ENCODE assay signal across 15 cellular contexts in genomic region chr2:239523147-239523943, GRCh38.
"Had no signal": no experiment of that assay in that cellular context is flagged by ENCODE, and none has a peak within 500 bp of the region (broad histone marks: within the 10 kb centered on the region; RNA-seq: fewer than 3 reads in every experiment).

No MANE protein-coding gene starts in this region.

- H3K4me3 ChIP-seq: cardiac muscle cell, dorsolateral prefrontal cortex, left lung, prostate gland, right lobe of liver had no signal

- H3K4me1 ChIP-seq: left lung, prostate gland, right lobe of liver had no signal

- H3K9me3 ChIP-seq: left lung, prostate gland, right lobe of liver had no signal

- H3K36me3 ChIP-seq: cardiac muscle cell, left lung, prostate gland, right lobe of liver had no signal

- ATAC-seq: right lobe of liver had no signal

- H3K27ac ChIP-seq: cardiac muscle cell, dorsolateral prefrontal cortex, left lung, prostate gland, right lobe of liver had no signal

- H3K27me3 ChIP-seq: cardiac muscle cell, dorsolateral prefrontal cortex, right lobe of liver had no signal

- DNase-seq: activated CD4-positive, alpha-beta memory T cell treated with anti-CD3 and anti-CD28 coated beads for 36 hours; activated CD4-positive, alpha-beta T cell treated with anti-CD3 and anti-CD28 coated beads for 4 hours; activated naive CD8-positive, alpha-beta T cell treated with anti-CD3 and anti-CD28 coated beads for 36 hours; activated T-cell treated with anti-CD3 and anti-CD28 coated beads for 4 hours; amygdala; dorsolateral prefrontal cortex; hypothalamus; small intestine; stimulated activated CD8-positive, alpha-beta memory T cell treated with anti-CD3 and anti-CD28 coated beads, Interleukin-4, amount 100 ng/mL, for 48 hours; stimulated activated naive CD4-positive, alpha-beta T cell; T-helper 2 cell had no signal
